Comparison of ENCODE assay signal across 8 cellular contexts in genomic region chr7:139034855-139035587, GRCh38. TPM values are rescaled to one million over a fixed set of nuclear protein-coding genes. Genes with fewer than 3 reads are reported as not detected.
DNase-seq lines count a peak whose midpoint lies in the region; ATAC-seq and TF ChIP-seq lines count a peak whose summit lies in the region.

No MANE protein-coding gene starts in this region.

- peaks cover 10% of the 10 kb centered on the region for H3K4me1 ChIP-seq in body of pancreas

- peak; percentile 1 for ATAC-seq in GM18858 (IDR thresholded peaks at IDR 0.05; ENCODE audit: unreplicated experiment)
- peak; percentile 43 for ATAC-seq in HG03095 (IDR thresholded peaks at IDR 0.05; ENCODE audit: unreplicated experiment)
- peak; percentile 49 for ATAC-seq in body of pancreas

- WGBS in body of pancreas, 2 donors: 12 to 54% methylated on average over 10 to 48 of the region's 48 CpGs

- H3K27me3 ChIP-seq in AG04450 (ENCODE audit: control insufficient read depth, insufficient read depth, low read length): no peaks in the 10 kb centered on the region
- no peaks in the 10 kb centered on the region for H3K27me3 ChIP-seq in body of pancreas

- H3K36me3 ChIP-seq in body of pancreas (replicated peaks in 1 of 2; ENCODE audit: insufficient read depth in 1 of 2, low read depth in 2 of 2): no peaks in the 10 kb centered on the region

- TF ChIP-seq POLR2A in body of pancreas (IDR thresholded peaks at IDR 0.05): no peak

- DNase-seq in AG04450 (ENCODE audit: low read depth, low spot score) (no peak), RKO (ENCODE audit: low spot score) (peak; percentile 85), body of pancreas (peak; percentile 9 to 49 (median 20)), iris pigment epithelial cell (ENCODE audit: low read depth) (peak; percentile 47), NCI-H2196 treated with DMSO at 0.1 percent for 48 hours (lab: John Stamatoyannopoulos, UW; ENCODE audit: unreplicated experiment) (no peak)
- peak; percentile 44 for DNase-seq in stimulated activated CD4-positive, alpha-beta T cell treated with anti-CD3 and anti-CD28 coated beads, Interleukin-4, amount 100 ng/mL, for 1 hour

- H3K4me3 ChIP-seq in AG04450 (ENCODE audit: low read depth, low read length) (peak overlapping the region; percentile 75), body of pancreas (peak overlapping the region; percentile 14 to 55)

- intact Hi-C loops in body of pancreas (cut with DNase I): no loop called here

- H3K27ac ChIP-seq in AG04450 (ENCODE audit: low read depth, low read length) (no peak overlapping the region), body of pancreas (peak overlapping the region in 2 of 4 donors; percentile 13 to 21)

- H3K9me3 ChIP-seq in AG04450 (ENCODE audit: control insufficient read depth, insufficient read depth, low read length) (no peaks in the 10 kb centered on the region; the same call in 1 of the 2 replicates), body of pancreas (no peaks in the 10 kb centered on the region)

- POLR2A ChIA-PET in AG04450 (lab: Yijun Ruan, JAX): interaction anchor here (0.6 to 1.1 kb wide), 3 partner anchors 99 to 1238 kb away, joined by 3 to 6 read pairs (median 5); a partner anchor contains a TSS

- CTCF ChIA-PET in AG04450 (lab: Charles Lee): interaction anchor here (0.6 to 1.6 kb wide), 3 partner anchors 25 to 148 kb away, joined by 3 to 10 read pairs (median 5); no protein-coding TSS in a partner anchor

- TF ChIP-seq CTCF in AG04450 (IDR thresholded peaks at IDR 0.05; ENCODE audit: low read depth, low read length) (peak; percentile 6; the same call in 1 of the 2 replicates), body of pancreas (IDR thresholded peaks at IDR 0.05) (no peak)

RNA-seq across cellular contexts. Expression of gene ZC3HAV1L, which starts 0.8 kb away (rescaled TPM):
- 9.9 and 10.0 TPM in 2 replicates for polyA plus RNA-seq in AG04450 (2011; rRNA removed)
- polyA minus RNA-seq in AG04450 (2011; rRNA and poly(A)+ RNA removed): 8.4 and 11.8 TPM in 2 replicates
- total RNA-seq in body of pancreas: 10 to 100 TPM in 1 of 2 donors, 1 to 10 TPM in 1; 6.2 to 20.8 TPM

RNA-seq across cellular contexts. Expression of gene KIAA1549, which starts 53.8 kb away (rescaled TPM):
- polyA plus RNA-seq in AG04450 (2011; rRNA removed): 2.9 and 4.4 TPM in 2 replicates
- 7.0 and 8.2 TPM in 2 replicates for polyA minus RNA-seq in AG04450 (2011; rRNA and poly(A)+ RNA removed)
- 1 to 10 TPM; 5.3 to 6.0 TPM for total RNA-seq in body of pancreas

Comparison
In these comparisons a context has a peak if more than half of its experiments do, and no peak if none do; other contexts are left out.
1. DNase-seq: peak in RKO (single experiment), body of pancreas (4 of 4), iris pigment epithelial cell (single experiment) and stimulated activated CD4-positive, alpha-beta T cell treated with anti-CD3 and anti-CD28 coated beads, Interleukin-4, amount 100 ng/mL, for 1 hour (single experiment); none in AG04450 (single experiment) and NCI-H2196 treated with DMSO at 0.1 percent for 48 hours (single experiment).
2. Peak in every context shown above with its lines, with median percentiles within 50 percentile points of each other: ATAC-seq.